Comparison of ENCODE assay signal across 16 cellular contexts in the genomic region with DNA sequence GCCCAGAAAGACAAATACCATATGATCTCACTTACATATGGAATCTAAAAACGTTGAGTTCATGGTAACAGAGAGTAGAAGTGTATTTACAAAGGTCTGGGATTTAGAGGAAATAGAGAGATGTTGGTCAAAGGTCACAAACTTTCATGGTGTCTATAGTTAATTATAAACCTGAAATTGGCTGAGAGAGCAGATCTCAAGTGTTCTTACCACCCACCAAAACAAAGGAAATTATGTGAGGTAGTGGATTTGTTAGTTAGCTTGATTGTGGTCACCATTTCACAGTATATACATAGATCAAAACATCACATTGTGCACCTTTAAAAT.
A peak's percentile ranks its signal among the peaks of the same experiment; 100 is the strongest.
DNase-seq lines count a peak whose midpoint lies in the region; ATAC-seq and TF ChIP-seq lines count a peak whose summit lies in the region.
"Had no signal": no experiment of that assay in that cellular context is flagged by ENCODE, and none has a peak within 500 bp of the region (broad histone marks: within the 10 kb centered on the region; RNA-seq: fewer than 3 reads in every experiment).

No MANE protein-coding gene starts in this region.

- no peaks in the 10 kb centered on the region for H3K27me3 ChIP-seq in Caco-2 (replicated peaks; ENCODE audit: control insufficient read depth, insufficient read depth, low read length)
- no peaks in the 10 kb centered on the region for H3K27me3 ChIP-seq in Karpas-422 (ENCODE audit: low read length)
- H3K27me3 ChIP-seq in aorta (ENCODE audit: control insufficient read depth in 1 of 2, insufficient read depth in 2 of 2, low read length in 1 of 2): no peaks in the 10 kb centered on the region
- no peaks in the 10 kb centered on the region for H3K27me3 ChIP-seq in stomach

- peak overlapping the region; percentile 47 for H3K27ac Mint-ChIP-seq in Caco-2 (ENCODE audit: unreplicated experiment)
- no peak overlapping the region for H3K27ac Mint-ChIP-seq in stimulated activated effector memory CD8-positive, alpha-beta T cell treated with anti-CD3 and anti-CD28 coated beads, Interleukin-12 subunit alpha, Interleukin-12 subunit beta, amount 100 ng/mL, for 72 hours
- H3K27ac Mint-ChIP-seq: CD4-positive, alpha-beta memory T cell; H9 had no signal

- CTCF ChIA-PET in Caco-2 (lab: Charles Lee): interaction anchor here (1.1 kb wide), 1 partner anchor 22 kb away, joined by 3 read pairs; a partner anchor contains a TSS

- H3K4me3 ChIP-seq in Caco-2 (ENCODE audit: low read depth, low read length) (no peak overlapping the region), Karpas-422 (ENCODE audit: low read length) (no peak overlapping the region), aorta (ENCODE audit: low read length in 2 of 2) (no peak overlapping the region), stomach (no peak overlapping the region)
- H3K4me3 ChIP-seq: esophagus muscularis mucosa, heart left ventricle had no signal

- intact Hi-C loops in Caco-2 (cut with micrococcal nuclease; ENCODE audit: unreplicated experiment) (loop anchor here (1.0 to 10.0 kb wide), 5 partner anchors 10 to 361 kb away; no protein-coding TSS in a partner anchor), aorta (cut with DNase I) (no loop called here), stomach (cut with DNase I; ENCODE audit: low total_unique reads) (no loop called here)

- H3K9me3 ChIP-seq in Caco-2 (no peaks in the 10 kb centered on the region), Karpas-422 (ENCODE audit: low read length) (no peaks in the 10 kb centered on the region), aorta (ENCODE audit: control insufficient read depth, low read length) (no peaks in the 10 kb centered on the region), stomach (no peaks in the 10 kb centered on the region)
- H3K9me3 ChIP-seq: esophagus muscularis mucosa, heart left ventricle had no signal

- ATAC-seq in GM19438 (IDR thresholded peaks at IDR 0.05; ENCODE audit: low read depth, unreplicated experiment) (peak; percentile 90), aorta (ENCODE audit: low FRiP score) (no peak)
- no peak for ATAC-seq in stimulated activated effector memory CD8-positive, alpha-beta T cell treated with anti-CD3 and anti-CD28 coated beads, Interleukin-12 subunit alpha, Interleukin-12 subunit beta, amount 100 ng/mL, for 72 hours
- ATAC-seq: heart left ventricle had no signal

- H3K36me3 ChIP-seq in Caco-2 (ENCODE audit: control insufficient read depth, insufficient read depth, low read length) (no peaks in the 10 kb centered on the region; the same call in 1 of the 2 replicates), Karpas-422 (ENCODE audit: insufficient read depth, low read length) (no peaks in the 10 kb centered on the region), aorta (ENCODE audit: control insufficient read depth in 1 of 2, insufficient read depth in 2 of 2, low read length in 1 of 2) (no peaks in the 10 kb centered on the region), stomach (no peaks in the 10 kb centered on the region)
- H3K36me3 ChIP-seq: esophagus muscularis mucosa, heart left ventricle had no signal

- no peaks in the 10 kb centered on the region for H3K9me2 ChIP-seq in Karpas-422 (replicated peaks; ENCODE audit: insufficient read depth, low read length)

- no peaks in the 10 kb centered on the region for H3K36me3 Mint-ChIP-seq in Caco-2 (ENCODE audit: insufficient read depth, unreplicated experiment)
- no peaks in the 10 kb centered on the region for H3K36me3 Mint-ChIP-seq in stimulated activated effector memory CD8-positive, alpha-beta T cell treated with anti-CD3 and anti-CD28 coated beads, Interleukin-12 subunit alpha, Interleukin-12 subunit beta, amount 100 ng/mL, for 72 hours
- H3K36me3 Mint-ChIP-seq: CD4-positive, alpha-beta memory T cell had no signal

- TF ChIP-seq CTCF in Caco-2 (IDR thresholded peaks at IDR 0.05; ENCODE audit: insufficient read depth in 1 of 2, low read depth in 1 of 2, low read length in 1 of 2, severe bottlenecking in 1 of 2, unreplicated experiment in 1 of 2) (no peak), stomach (IDR thresholded peaks at IDR 0.05) (no peak)

- TF ChIP-seq EP300 in stomach (IDR thresholded peaks at IDR 0.05): no peak

- no peak overlapping the region for H3K9ac ChIP-seq in Karpas-422 (ENCODE audit: low read length)

- DNase-seq in Caco-2 (no peak), Karpas-422 (peak; percentile 14), left kidney (ENCODE audit: low read depth, low spot score) (peak; percentile 55), aorta (no peak), NCI-H1436 (lab: John Stamatoyannopoulos, UW) (no peak), stomach (no peak)
- DNase-seq in stimulated activated effector memory CD8-positive, alpha-beta T cell treated with anti-CD3 and anti-CD28 coated beads, Interleukin-12 subunit alpha, Interleukin-12 subunit beta, amount 100 ng/mL, for 72 hours (ENCODE audit: low spot score in 2 of 2): no peak
- DNase-seq: activated CD4-positive, CD25-positive, alpha-beta regulatory T cell; CD4-positive, alpha-beta memory T cell; H9; heart left ventricle; NCI-H2081; NCI-H748 treated with DMSO at 0.1 percent for 48 hours had no signal

- H3K27ac ChIP-seq in Karpas-422 (ENCODE audit: low read length) (no peak overlapping the region), aorta (ENCODE audit: low read depth in 1 of 2, low read length in 2 of 2) (no peak overlapping the region), stomach (peak overlapping the region in 1 of 5 donors; percentile 12)
- H3K27ac ChIP-seq: esophagus muscularis mucosa, heart left ventricle, RWPE1 had no signal

- H3K4me1 Mint-ChIP-seq in Caco-2 (ENCODE audit: low read depth, unreplicated experiment): peaks cover 31% of the 10 kb centered on the region
- H3K4me1 Mint-ChIP-seq in stimulated activated effector memory CD8-positive, alpha-beta T cell treated with anti-CD3 and anti-CD28 coated beads, Interleukin-12 subunit alpha, Interleukin-12 subunit beta, amount 100 ng/mL, for 72 hours: no peaks in the 10 kb centered on the region
- H3K4me1 Mint-ChIP-seq: CD4-positive, alpha-beta memory T cell had no signal

- no peaks in the 10 kb centered on the region for H3K27me3 Mint-ChIP-seq in Caco-2 (ENCODE audit: insufficient read depth, unreplicated experiment)

- H3K4me2 ChIP-seq in Karpas-422 (ENCODE audit: low read depth, low read length, poor library complexity, severe bottlenecking): no peak overlapping the region

- H3K4me3 Mint-ChIP-seq in Caco-2 (ENCODE audit: unreplicated experiment): no peak overlapping the region
- H3K4me3 Mint-ChIP-seq in stimulated activated effector memory CD8-positive, alpha-beta T cell treated with anti-CD3 and anti-CD28 coated beads, Interleukin-12 subunit alpha, Interleukin-12 subunit beta, amount 100 ng/mL, for 72 hours: no peak overlapping the region
- H3K4me3 Mint-ChIP-seq: CD4-positive, alpha-beta memory T cell; H9 had no signal

- H3K79me2 ChIP-seq in Karpas-422 (ENCODE audit: low read length): no peaks in the 10 kb centered on the region

- H3K9me3 Mint-ChIP-seq in Caco-2 (ENCODE audit: unreplicated experiment): no peaks in the 10 kb centered on the region
- no peaks in the 10 kb centered on the region for H3K9me3 Mint-ChIP-seq in stimulated activated effector memory CD8-positive, alpha-beta T cell treated with anti-CD3 and anti-CD28 coated beads, Interleukin-12 subunit alpha, Interleukin-12 subunit beta, amount 100 ng/mL, for 72 hours
- H3K9me3 Mint-ChIP-seq: CD4-positive, alpha-beta memory T cell; H9 had no signal

- H2AFZ ChIP-seq in Karpas-422 (ENCODE audit: low read length): no peak overlapping the region

- no peak for TF ChIP-seq POLR2A in stomach (IDR thresholded peaks at IDR 0.05)

- POLR2A ChIA-PET in Caco-2 (lab: Charles Lee): interaction anchor here (0.7 kb wide), 2 partner anchors 23 to 255 kb away, joined by 3 to 4 read pairs; partner anchors contain the start of gene RELL1

- H3K4me1 ChIP-seq in Caco-2: peaks cover 44% of the 10 kb centered on the region
- no peaks in the 10 kb centered on the region for H3K4me1 ChIP-seq in Karpas-422 (ENCODE audit: low read length)
- H3K4me1 ChIP-seq in aorta (ENCODE audit: control insufficient read depth in 1 of 2, insufficient read depth in 2 of 2, low read length in 2 of 2): no peaks in the 10 kb centered on the region
- peaks cover 0 to 13% (median 6%) of the 10 kb centered on the region in 4 donors for H3K4me1 ChIP-seq in stomach
- H3K4me1 ChIP-seq: esophagus muscularis mucosa, heart left ventricle had no signal

- no TSS peak for BruUV-seq in Caco-2 (replicated peaks; lab: Mats Ljungman, UMichigan)

- no peaks in the 10 kb centered on the region for H4K20me1 ChIP-seq in Karpas-422 (ENCODE audit: insufficient read depth, low read depth, low read length)

- WGBS in aorta, 2 donors: 6 to 9% methylated on average over 1 of the region's 1 CpG
- 0 to 12% (median 7%) methylated on average over 1 of the region's 1 CpG for WGBS in stomach, 5 donors

Comparison
In these comparisons a context has a peak if more than half of its experiments do, and no peak if none do; other contexts are left out.
1. DNase-seq: peak in Karpas-422 (single experiment) and left kidney (single experiment); none in Caco-2 (0 of 2), aorta (0 of 2), stimulated activated effector memory CD8-positive, alpha-beta T cell treated with anti-CD3 and anti-CD28 coated beads, Interleukin-12 subunit alpha, Interleukin-12 subunit beta, amount 100 ng/mL, for 72 hours (0 of 2), NCI-H1436 (single experiment) and stomach (single experiment).